In genomic region chr18:39419315-39419714, GRCh38 we compare ENCODE assay signal across 1 cellular context.
TF ChIP-seq lines count a peak whose summit lies in the region.

No MANE protein-coding gene starts in this region.

TF ChIP-seq in HepG2, 621 proteins besides CTCF, POLR2A, EP300 and RAD21 (continued from another document and continues in another):
- TF ChIP-seq HINFP (CRISPR knock-in tag; IDR thresholded peaks at IDR 0.05; ENCODE audit: low read depth) (no peak), ZFP36 (IDR thresholded peaks at IDR 0.05; ENCODE audit: borderline replicate concordance, low read depth, low read length, partially characterized antibody) (no peak), KLF16 (CRISPR knock-in tag; IDR thresholded peaks at IDR 0.05) (peak in 1 of 2 experiments; percentile 58; a peak in 1 of 4 replicates), THRA (CRISPR knock-in tag; IDR thresholded peaks at IDR 0.05; ENCODE audit: borderline replicate concordance) (peak; percentile 77; the same call in 1 of the 2 replicates), ZNF292 (CRISPR knock-in tag; IDR thresholded peaks at IDR 0.05; ENCODE audit: borderline replicate concordance, low read depth) (no peak), KDM1A (CRISPR knock-in tag; IDR thresholded peaks at IDR 0.05) (no peak), HDAC1 (CRISPR knock-in tag; IDR thresholded peaks at IDR 0.05) (peak; percentile 47; the same call in 1 of the 2 replicates), ATAD3A (CRISPR knock-in tag; IDR thresholded peaks at IDR 0.05) (no peak), PRMT3 (CRISPR knock-in tag; IDR thresholded peaks at IDR 0.05; ENCODE audit: borderline replicate concordance, low read depth) (no peak), IRF2 (CRISPR knock-in tag; IDR thresholded peaks at IDR 0.05) (peak; percentile 36; the same call in 1 of the 2 replicates), SP1 (IDR thresholded peaks at IDR 0.05) (no peak), SP1 (CRISPR knock-in tag; IDR thresholded peaks at IDR 0.05) (no peak), ASH2L (IDR thresholded peaks at IDR 0.05; ENCODE audit: insufficient read length, low read depth, low read length) (peak; percentile 46), ZNF34 (CRISPR knock-in tag; IDR thresholded peaks at IDR 0.05; ENCODE audit: borderline replicate concordance) (no peak), RCOR2 (CRISPR knock-in tag; IDR thresholded peaks at IDR 0.05) (peak; percentile 59; the same call in 1 of the 2 replicates), ZFP37 (CRISPR knock-in tag; IDR thresholded peaks at IDR 0.05; ENCODE audit: borderline replicate concordance) (no peak), FOXP1 (IDR thresholded peaks at IDR 0.05) (no peak), FOXP1 (CRISPR knock-in tag; IDR thresholded peaks at IDR 0.05) (peak; percentile 88), MIXL1 (CRISPR knock-in tag; IDR thresholded peaks at IDR 0.05) (peak; percentile 60; the same call in 1 of the 2 replicates), ARID3A (IDR thresholded peaks at IDR 0.05; ENCODE audit: low read depth, low read length) (peak; percentile 29; the same call in 1 of the 2 replicates), GABPB1 (CRISPR knock-in tag; IDR thresholded peaks at IDR 0.05) (no peak), CREM (IDR thresholded peaks at IDR 0.05) (peak; percentile 76), CREM (CRISPR knock-in tag; IDR thresholded peaks at IDR 0.05) (no peak), ZNF274 (CRISPR knock-in tag; IDR thresholded peaks at IDR 0.05) (no peak), ZFP36L1 (CRISPR knock-in tag; IDR thresholded peaks at IDR 0.05) (peak; percentile 60; the same call in 1 of the 2 replicates), HMG20A (CRISPR knock-in tag; IDR thresholded peaks at IDR 0.05; ENCODE audit: borderline replicate concordance) (peak; percentile 96), FOXO1 (CRISPR knock-in tag; IDR thresholded peaks at IDR 0.05) (peak; percentile 79), PPARG (CRISPR knock-in tag; conservative IDR thresholded peaks at IDR 0.05) (peak; percentile 55; the same call in 1 of the 2 replicates), FOXA1 (IDR thresholded peaks at IDR 0.05) (peak; percentile 56; the same call in 1 of the 2 replicates), FOXA1 (CRISPR knock-in tag; IDR thresholded peaks at IDR 0.05) (peak; percentile 71; the same call in 1 of the 2 replicates), BRCA1 (CRISPR knock-in tag; IDR thresholded peaks at IDR 0.05) (no peak), RXRB (CRISPR knock-in tag; IDR thresholded peaks at IDR 0.05; ENCODE audit: borderline replicate concordance) (peak; percentile 81), TBX3 (IDR thresholded peaks at IDR 0.05; ENCODE audit: borderline replicate concordance) (peak; percentile 78), STAG1 (CRISPR knock-in tag; IDR thresholded peaks at IDR 0.05) (0 out of 2 replicates have a peak, but pooled peaks have one; percentile 15), ZNF644 (CRISPR knock-in tag; IDR thresholded peaks at IDR 0.05; ENCODE audit: low read depth) (peak; percentile 82; the same call in 1 of the 2 replicates), E2F2 (CRISPR knock-in tag; IDR thresholded peaks at IDR 0.05; ENCODE audit: borderline replicate concordance) (no peak), NCOR1 (IDR thresholded peaks at IDR 0.05; ENCODE audit: borderline replicate concordance, low read length) (peak; percentile 56; the same call in 1 of the 2 replicates), ZNF878 (CRISPR knock-in tag; IDR thresholded peaks at IDR 0.05) (peak; percentile 68; the same call in 1 of the 2 replicates), KDM6A (CRISPR knock-in tag; IDR thresholded peaks at IDR 0.05; ENCODE audit: low read depth) (peak; percentile 80), FOXK1 (CRISPR knock-in tag; IDR thresholded peaks at IDR 0.05; ENCODE audit: borderline replicate concordance, low read depth) (peak; percentile 91; the same call in 1 of the 2 replicates), ELF3 (CRISPR knock-in tag; IDR thresholded peaks at IDR 0.05) (0 out of 2 replicates have a peak, but pooled peaks have one; percentile 46), ZNF724P (CRISPR knock-in tag; IDR thresholded peaks at IDR 0.05; ENCODE audit: borderline replicate concordance) (no peak), ZNF281 (CRISPR knock-in tag; IDR thresholded peaks at IDR 0.05; ENCODE audit: borderline replicate concordance) (peak; percentile 83; the same call in 1 of the 2 replicates), TOPORS (CRISPR knock-in tag; IDR thresholded peaks at IDR 0.05) (no peak), MAX (IDR thresholded peaks at IDR 0.05) (peak; percentile 39; the same call in 1 of the 2 replicates), SOX13 (IDR thresholded peaks at IDR 0.05) (peak; percentile 62), SOX13 (CRISPR knock-in tag; conservative IDR thresholded peaks at IDR 0.05 in 1 of 2, IDR thresholded peaks at IDR 0.05 in 1 of 2) (peak in 1 of 2 experiments; percentile 95; a peak in 2 of 4 replicates), ESRRA (CRISPR knock-in tag; IDR thresholded peaks at IDR 0.05; ENCODE audit: low read depth) (no peak), ZNF20 (CRISPR knock-in tag; IDR thresholded peaks at IDR 0.05) (no peak), FOXP4 (CRISPR knock-in tag; IDR thresholded peaks at IDR 0.05) (peak; percentile 71), RERE (CRISPR knock-in tag; IDR thresholded peaks at IDR 0.05; ENCODE audit: low read depth) (peak; percentile 65), ZNF230 (CRISPR knock-in tag; IDR thresholded peaks at IDR 0.05) (no peak), ZNF670 (CRISPR knock-in tag; IDR thresholded peaks at IDR 0.05; ENCODE audit: borderline replicate concordance) (no peak), ZFP1 (CRISPR knock-in tag; IDR thresholded peaks at IDR 0.05) (0 out of 2 replicates have a peak, but pooled peaks have one; percentile 31), MTA3 (CRISPR knock-in tag; IDR thresholded peaks at IDR 0.05) (no peak), MED1 (CRISPR knock-in tag; IDR thresholded peaks at IDR 0.05) (peak; percentile 70; the same call in 1 of the 2 replicates), NFATC3 (CRISPR knock-in tag; IDR thresholded peaks at IDR 0.05) (no peak)
